Comparison of ENCODE assay signal across 18 cellular contexts in the genomic region with DNA sequence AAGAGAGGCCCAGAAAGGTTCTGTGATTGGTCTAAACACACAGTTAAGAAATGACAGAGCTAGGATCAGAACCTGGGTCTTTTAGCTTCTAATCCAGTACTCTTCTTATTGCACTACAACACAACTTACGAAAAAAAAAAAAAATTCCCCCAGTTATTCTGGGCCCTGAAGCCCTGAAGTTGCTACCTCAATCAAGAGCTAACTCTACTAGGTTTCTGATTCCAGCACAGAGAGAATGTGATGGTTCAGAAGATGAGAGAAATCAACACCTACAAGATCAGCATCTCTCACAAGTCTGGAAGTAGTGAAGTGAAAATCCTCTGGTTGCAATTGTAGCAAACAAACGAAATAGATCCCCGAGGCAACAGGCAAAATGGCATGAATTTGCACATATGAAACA. TPM values are rescaled to one million over a fixed set of nuclear protein-coding genes. Genes with fewer than 3 reads are reported as not detected.
DNase-seq lines count a peak whose midpoint lies in the region; ATAC-seq lines count a peak whose summit lies in the region.
"Had no signal": no experiment of that assay in that cellular context is flagged by ENCODE, and none has a peak within 500 bp of the region (broad histone marks: within the 10 kb centered on the region; RNA-seq: fewer than 3 reads in every experiment).

No MANE protein-coding gene starts in this region.

- peak overlapping the region; percentile 90 to 96 (median 94) for H3K4me3 Mint-ChIP-seq in IgD-negative memory B cell
- H3K4me3 Mint-ChIP-seq in activated T-helper 2 cell treated with anti-CD3 and anti-CD28 coated beads, Interferon-gamma antibody, Interleukin-2, Interleukin-4, amounts not matched to agents 10 μg/mL and 5 μg/mL and 100 μg/mL, durations not matched to agents 14 hours and 24 hours and 36 hours (ENCODE audit: low read depth) = peak overlapping the region; percentile 41
- H3K4me3 Mint-ChIP-seq in natural killer cell treated with Interleukin-12 subunit alpha and Interleukin-12 subunit beta and Interleukin-15 and Interleukin-18, amount 100 ng/mL, for 72 hours = peak overlapping the region; percentile 90

- H3K4me3 ChIP-seq in GM08714 (ENCODE audit: low read length) = peak overlapping the region; percentile 73; the same call in 1 of the 2 replicates
- H3K4me3 ChIP-seq: right lobe of liver, uterus had no signal

- no peak for DNase-seq in activated T-helper 2 cell treated with anti-CD3 and anti-CD28 coated beads, Interferon-gamma antibody, Interleukin-2, Interleukin-4, amounts not matched to agents 10 μg/mL and 5 μg/mL and 100 μg/mL, durations not matched to agents 14 hours and 24 hours and 36 hours (ENCODE audit: low spot score)
- no peak for DNase-seq in natural killer cell treated with Interleukin-12 subunit alpha and Interleukin-12 subunit beta and Interleukin-15 and Interleukin-18, amount 100 ng/mL, for 72 hours (ENCODE audit: low spot score)
- no peak for DNase-seq in NCI-H748 (lab: John Stamatoyannopoulos, UW; ENCODE audit: unreplicated experiment)
- DNase-seq: anterior cingulate cortex; C1 segment of cervical spinal cord; cortex of kidney; EL; Kasumi-1; NCI-H2029; NCI-H774; right lobe of liver; SHP77; stimulated activated CD4-positive, alpha-beta T cell treated with anti-CD3 and anti-CD28 coated beads, Interleukin-4, amount 100 ng/mL, for 1 hour; uterus had no signal

- H3K4me1 Mint-ChIP-seq in IgD-negative memory B cell = peaks cover 62 to 70% (median 62%) of the 10 kb centered on the region in 3 donors
- peaks cover 75% of the 10 kb centered on the region for H3K4me1 Mint-ChIP-seq in activated T-helper 2 cell treated with anti-CD3 and anti-CD28 coated beads, Interferon-gamma antibody, Interleukin-2, Interleukin-4, amounts not matched to agents 10 μg/mL and 5 μg/mL and 100 μg/mL, durations not matched to agents 14 hours and 24 hours and 36 hours (ENCODE audit: low read depth)
- peaks cover 70 to 79% of the 10 kb centered on the region in 2 donors for H3K4me1 Mint-ChIP-seq in natural killer cell treated with Interleukin-12 subunit alpha and Interleukin-12 subunit beta and Interleukin-15 and Interleukin-18, amount 100 ng/mL, for 72 hours (ENCODE audit: low read depth in 2 of 2)

- H3K36me3 Mint-ChIP-seq in IgD-negative memory B cell = peaks cover 24% of the 10 kb centered on the region
- peaks cover 44% of the 10 kb centered on the region for H3K36me3 Mint-ChIP-seq in activated T-helper 2 cell treated with anti-CD3 and anti-CD28 coated beads, Interferon-gamma antibody, Interleukin-2, Interleukin-4, amounts not matched to agents 10 μg/mL and 5 μg/mL and 100 μg/mL, durations not matched to agents 14 hours and 24 hours and 36 hours (ENCODE audit: low read depth)
- peaks cover 20% of the 10 kb centered on the region for H3K36me3 Mint-ChIP-seq in natural killer cell treated with Interleukin-12 subunit alpha and Interleukin-12 subunit beta and Interleukin-15 and Interleukin-18, amount 100 ng/mL, for 72 hours

- intact Hi-C loops in activated T-helper 2 cell treated with anti-CD3 and anti-CD28 coated beads, Interferon-gamma antibody, Interleukin-2, Interleukin-4, amounts not matched to agents 10 μg/mL and 5 μg/mL and 100 μg/mL, durations not matched to agents 14 hours and 24 hours and 36 hours (cut with micrococcal nuclease) = no loop called here

- H3K27ac Mint-ChIP-seq in IgD-negative memory B cell = peak overlapping the region; percentile 78 to 98 (median 91)
- peak overlapping the region; percentile 17 for H3K27ac Mint-ChIP-seq in activated T-helper 2 cell treated with anti-CD3 and anti-CD28 coated beads, Interferon-gamma antibody, Interleukin-2, Interleukin-4, amounts not matched to agents 10 μg/mL and 5 μg/mL and 100 μg/mL, durations not matched to agents 14 hours and 24 hours and 36 hours
- peak overlapping the region; percentile 92 to 95 for H3K27ac Mint-ChIP-seq in natural killer cell treated with Interleukin-12 subunit alpha and Interleukin-12 subunit beta and Interleukin-15 and Interleukin-18, amount 100 ng/mL, for 72 hours

- H3K9me3 Mint-ChIP-seq in IgD-negative memory B cell = no peaks in the 10 kb centered on the region
- H3K9me3 Mint-ChIP-seq in activated T-helper 2 cell treated with anti-CD3 and anti-CD28 coated beads, Interferon-gamma antibody, Interleukin-2, Interleukin-4, amounts not matched to agents 10 μg/mL and 5 μg/mL and 100 μg/mL, durations not matched to agents 14 hours and 24 hours and 36 hours = no peaks in the 10 kb centered on the region
- no peaks in the 10 kb centered on the region for H3K9me3 Mint-ChIP-seq in natural killer cell treated with Interleukin-12 subunit alpha and Interleukin-12 subunit beta and Interleukin-15 and Interleukin-18, amount 100 ng/mL, for 72 hours

- no peaks in the 10 kb centered on the region for H3K27me3 Mint-ChIP-seq in IgD-negative memory B cell
- H3K27me3 Mint-ChIP-seq in activated T-helper 2 cell treated with anti-CD3 and anti-CD28 coated beads, Interferon-gamma antibody, Interleukin-2, Interleukin-4, amounts not matched to agents 10 μg/mL and 5 μg/mL and 100 μg/mL, durations not matched to agents 14 hours and 24 hours and 36 hours (ENCODE audit: low read depth) = no peaks in the 10 kb centered on the region
- no peaks in the 10 kb centered on the region for H3K27me3 Mint-ChIP-seq in natural killer cell treated with Interleukin-12 subunit alpha and Interleukin-12 subunit beta and Interleukin-15 and Interleukin-18, amount 100 ng/mL, for 72 hours

- peak; percentile 45 to 46 for ATAC-seq in natural killer cell treated with Interleukin-12 subunit alpha and Interleukin-12 subunit beta and Interleukin-15 and Interleukin-18, amount 100 ng/mL, for 72 hours
- no peak for ATAC-seq in HG03442 (IDR thresholded peaks at IDR 0.05; ENCODE audit: unreplicated experiment)
- no peak for ATAC-seq in HG03354 (IDR thresholded peaks at IDR 0.05; ENCODE audit: poor library complexity, severe bottlenecking, unreplicated experiment)
- ATAC-seq: right lobe of liver had no signal

RNA-seq across cellular contexts. Expression of gene GRB7, which starts 37.3 kb away (rescaled TPM):
- not detected for polyA plus RNA-seq in IgD-negative memory B cell
- total RNA-seq in activated T-helper 2 cell treated with anti-CD3 and anti-CD28 coated beads, Interferon-gamma antibody, Interleukin-2, Interleukin-4, amounts not matched to agents 10 μg/mL and 5 μg/mL and 100 μg/mL, durations not matched to agents 14 hours and 24 hours and 36 hours = 0.39 and 0.74 TPM in 2 replicates
- under 1 TPM in 1 of 2 donors, not detected in 1; 0.36 TPM for total RNA-seq in natural killer cell treated with Interleukin-12 subunit alpha and Interleukin-12 subunit beta and Interleukin-15 and Interleukin-18, amount 100 ng/mL, for 72 hours

RNA-seq across cellular contexts. Expression of gene MIEN1, which starts 44.7 kb away (rescaled TPM):
- polyA plus RNA-seq in IgD-negative memory B cell = 113 TPM
- 36.2 and 38.8 TPM in 2 replicates for total RNA-seq in activated T-helper 2 cell treated with anti-CD3 and anti-CD28 coated beads, Interferon-gamma antibody, Interleukin-2, Interleukin-4, amounts not matched to agents 10 μg/mL and 5 μg/mL and 100 μg/mL, durations not matched to agents 14 hours and 24 hours and 36 hours
- 10 to 100 TPM; 56.3 to 64.6 TPM for total RNA-seq in natural killer cell treated with Interleukin-12 subunit alpha and Interleukin-12 subunit beta and Interleukin-15 and Interleukin-18, amount 100 ng/mL, for 72 hours

Comparison
In these comparisons a context has a peak if more than half of its experiments do, and no peak if none do; other contexts are left out.
1. H3K27ac Mint-ChIP-seq: peak in every context shown above with its lines; median percentile 94 in natural killer cell treated with Interleukin-12 subunit alpha and Interleukin-12 subunit beta and Interleukin-15 and Interleukin-18, amount 100 ng/mL, for 72 hours; 91 in IgD-negative memory B cell; 17 in activated T-helper 2 cell treated with anti-CD3 and anti-CD28 coated beads, Interferon-gamma antibody, Interleukin-2, Interleukin-4, amounts not matched to agents 10 μg/mL and 5 μg/mL and 100 μg/mL, durations not matched to agents 14 hours and 24 hours and 36 hours.
2. H3K4me3 Mint-ChIP-seq: peak in every context shown above with its lines; median percentile 94 in IgD-negative memory B cell; 90 in natural killer cell treated with Interleukin-12 subunit alpha and Interleukin-12 subunit beta and Interleukin-15 and Interleukin-18, amount 100 ng/mL, for 72 hours; 41 in activated T-helper 2 cell treated with anti-CD3 and anti-CD28 coated beads, Interferon-gamma antibody, Interleukin-2, Interleukin-4, amounts not matched to agents 10 μg/mL and 5 μg/mL and 100 μg/mL, durations not matched to agents 14 hours and 24 hours and 36 hours.
3. ATAC-seq: peak in natural killer cell treated with Interleukin-12 subunit alpha and Interleukin-12 subunit beta and Interleukin-15 and Interleukin-18, amount 100 ng/mL, for 72 hours (2 of 2); none in HG03442 (single experiment) and HG03354 (single experiment).